Comparison of ENCODE assay signal across 1 cellular context in genomic region chr19:881385-882071, GRCh38.
TF ChIP-seq lines count a peak whose summit lies in the region.

No MANE protein-coding gene starts in this region.

TF ChIP-seq in HepG2, 621 proteins besides CTCF, POLR2A, EP300 and RAD21:
- TF ChIP-seq RBFOX2 (IDR thresholded peaks at IDR 0.05; ENCODE audit: low read depth, low read length) (peak; percentile 44; the same call in 1 of the 2 replicates), MXI1 (IDR thresholded peaks at IDR 0.05; ENCODE audit: borderline replicate concordance, low read depth, low read length) (no peak), POLR2AphosphoS2 (IDR thresholded peaks at IDR 0.05; ENCODE audit: low read depth, low read length) (no peak), ZNF143 (CRISPR knock-in tag; IDR thresholded peaks at IDR 0.05) (no peak), IRF2 (CRISPR knock-in tag; IDR thresholded peaks at IDR 0.05) (no peak), ZNF205 (CRISPR knock-in tag; IDR thresholded peaks at IDR 0.05) (no peak), NFAT5 (CRISPR knock-in tag; IDR thresholded peaks at IDR 0.05) (no peak), HOXD1 (CRISPR knock-in tag; IDR thresholded peaks at IDR 0.05) (no peak), MTA3 (CRISPR knock-in tag; IDR thresholded peaks at IDR 0.05) (no peak), ZNF773 (CRISPR knock-in tag; IDR thresholded peaks at IDR 0.05; ENCODE audit: borderline replicate concordance) (no peak), AGO2 (optimal IDR thresholded peaks at IDR 0.05; ENCODE audit: low read depth, low read length) (peak; percentile 51), DMTF1 (CRISPR knock-in tag; IDR thresholded peaks at IDR 0.05) (no peak), ZNF30 (CRISPR knock-in tag; IDR thresholded peaks at IDR 0.05) (no peak), KMT2B (CRISPR knock-in tag; IDR thresholded peaks at IDR 0.05) (no peak), CEBPG (CRISPR knock-in tag; IDR thresholded peaks at IDR 0.05) (no peak), ZSCAN20 (CRISPR knock-in tag; IDR thresholded peaks at IDR 0.05; ENCODE audit: borderline replicate concordance) (no peak)
TF ChIP-seq in HepG2: peak in this region for 2.
